In genomic region chr14:104171029-104171697, GRCh38 we compare ENCODE assay signal across 2 cellular contexts.
TF ChIP-seq lines count a peak whose summit lies in the region.

No MANE protein-coding gene starts in this region.

TF ChIP-seq in HEK293, 187 proteins besides CTCF, POLR2A, EP300 and RAD21 (continued from another document):
- no peak for TF ChIP-seq ZNF654 (tag by site-specific recombination; IDR thresholded peaks at IDR 0.05; ENCODE audit: low read depth)
- TF ChIP-seq KLF16 (tag by site-specific recombination; IDR thresholded peaks at IDR 0.05): no peak
- peak; percentile 81 for TF ChIP-seq KLF1 (tag by site-specific recombination; IDR thresholded peaks at IDR 0.05)
- TF ChIP-seq ZSCAN18 (tag by site-specific recombination; IDR thresholded peaks at IDR 0.05): no peak
- TF ChIP-seq ZNF16 (tag by site-specific recombination; IDR thresholded peaks at IDR 0.05; ENCODE audit: low read depth): no peak
- no peak for TF ChIP-seq ZSCAN16 (tag by site-specific recombination; IDR thresholded peaks at IDR 0.05)
- no peak for TF ChIP-seq BCL11B (tag by site-specific recombination; IDR thresholded peaks at IDR 0.05; ENCODE audit: low read depth)
- TF ChIP-seq SP7 (tag by site-specific recombination; IDR thresholded peaks at IDR 0.05): no peak
- no peak for TF ChIP-seq ZNF26 (tag by site-specific recombination; IDR thresholded peaks at IDR 0.05)
- TF ChIP-seq SETDB1 (IDR thresholded peaks at IDR 0.05; ENCODE audit: insufficient read length, low read length): no peak
- TF ChIP-seq KLF8 (tag by site-specific recombination; IDR thresholded peaks at IDR 0.05): peak; percentile 60; the same call in 1 of the 2 replicates
- TF ChIP-seq ZNF600 (tag by site-specific recombination; IDR thresholded peaks at IDR 0.05): no peak
- no peak for TF ChIP-seq PATZ1 (tag by site-specific recombination; IDR thresholded peaks at IDR 0.05)
- TF ChIP-seq PRDM10 (tag by site-specific recombination; IDR thresholded peaks at IDR 0.05): no peak

TF ChIP-seq in K562, 482 proteins besides CTCF, POLR2A, EP300 and RAD21:
- TF ChIP-seq SAFB (IDR thresholded peaks at IDR 0.05; ENCODE audit: borderline replicate concordance, low read depth, low read length): no peak
- peak; percentile 56; the same call in 1 of the 2 replicates for TF ChIP-seq ZNF263 (CRISPR knock-in tag; IDR thresholded peaks at IDR 0.05; ENCODE audit: borderline replicate concordance)
